8 cellular contexts compared by ENCODE assay signal in genomic region chr9:34048730-34049629, GRCh38.
DNase-seq lines count a peak whose midpoint lies in the region; ATAC-seq and TF ChIP-seq lines count a peak whose summit lies in the region.

UBAP2 (minus strand) TSS chr9:34048887; CDS start chr9:34017148, 31,739 bp downstream.

- ATAC-seq in GM19023 (IDR thresholded peaks at IDR 0.05; ENCODE audit: unreplicated experiment) = peak; percentile 84
- peak; percentile 83 for ATAC-seq in HG03280 (IDR thresholded peaks at IDR 0.05; ENCODE audit: unreplicated experiment)
- peak; percentile 87 for ATAC-seq in central memory CD8-positive, alpha-beta T cell (replicated peaks; ENCODE audit: extremely low read depth, poor library complexity, severe bottlenecking)

- peak within 1 kb of the TSS; percentile 97 for H3K27ac Mint-ChIP-seq in central memory CD8-positive, alpha-beta T cell (ENCODE audit: low read depth)

- H3K9me3 Mint-ChIP-seq in central memory CD8-positive, alpha-beta T cell = no peaks in the 10 kb centered on the region

- peaks cover 14% of the 10 kb centered on the region for H3K36me3 Mint-ChIP-seq in central memory CD8-positive, alpha-beta T cell (ENCODE audit: insufficient read depth)

- DNase-seq in AG09309 (ENCODE audit: low read depth) (peak; percentile 88), NCI-H345 treated with DMSO at 0.1 percent for 48 hours (lab: John Stamatoyannopoulos, UW; ENCODE audit: unreplicated experiment) (peak; percentile 95), islet precursor cell (peak; percentile 98)
- DNase-seq in activated CD4-positive, CD25-positive, alpha-beta regulatory T cell treated with anti-CD3 and anti-CD28 coated beads, Interleukin-2, amount 50 U/mL, for 16 hours (ENCODE audit: low read depth, low spot score) = peak; percentile 95
- DNase-seq in central memory CD8-positive, alpha-beta T cell (ENCODE audit: low spot score in 2 of 2) = peak; percentile 95 to 96
- DNase-seq in stimulated activated CD4-positive, alpha-beta T cell treated with anti-CD3 and anti-CD28 coated beads, Interleukin-12 subunit alpha, Interleukin-12 subunit beta, amount 100 ng/mL, for 48 hours (ENCODE audit: low read depth in 2 of 3, low spot score in 1 of 3) = peak; percentile 93 to 97 (median 95)

- H3K27me3 Mint-ChIP-seq in central memory CD8-positive, alpha-beta T cell = no peaks in the 10 kb centered on the region

- peak within 1 kb of the TSS; percentile 98 for H3K4me3 ChIP-seq in AG09309 (ENCODE audit: control insufficient read depth, low read depth, low read length)

- no peak for TF ChIP-seq CTCF in AG09309 (IDR thresholded peaks at IDR 0.05; ENCODE audit: control insufficient read depth, insufficient read depth, low read depth, low read length, missing control alignments)

- H3K4me3 Mint-ChIP-seq in central memory CD8-positive, alpha-beta T cell = peak within 1 kb of the TSS; percentile 98

- peaks cover 27% of the 10 kb centered on the region for H3K4me1 Mint-ChIP-seq in central memory CD8-positive, alpha-beta T cell

Comparison
In these comparisons a context has a peak if more than half of its experiments do, and no peak if none do; other contexts are left out.
1. Peak in every context shown above with its lines: DNase-seq, ATAC-seq and H3K4me3 ChIP-seq.